ENCODE assay signal across 1 cellular context in the genomic region with DNA sequence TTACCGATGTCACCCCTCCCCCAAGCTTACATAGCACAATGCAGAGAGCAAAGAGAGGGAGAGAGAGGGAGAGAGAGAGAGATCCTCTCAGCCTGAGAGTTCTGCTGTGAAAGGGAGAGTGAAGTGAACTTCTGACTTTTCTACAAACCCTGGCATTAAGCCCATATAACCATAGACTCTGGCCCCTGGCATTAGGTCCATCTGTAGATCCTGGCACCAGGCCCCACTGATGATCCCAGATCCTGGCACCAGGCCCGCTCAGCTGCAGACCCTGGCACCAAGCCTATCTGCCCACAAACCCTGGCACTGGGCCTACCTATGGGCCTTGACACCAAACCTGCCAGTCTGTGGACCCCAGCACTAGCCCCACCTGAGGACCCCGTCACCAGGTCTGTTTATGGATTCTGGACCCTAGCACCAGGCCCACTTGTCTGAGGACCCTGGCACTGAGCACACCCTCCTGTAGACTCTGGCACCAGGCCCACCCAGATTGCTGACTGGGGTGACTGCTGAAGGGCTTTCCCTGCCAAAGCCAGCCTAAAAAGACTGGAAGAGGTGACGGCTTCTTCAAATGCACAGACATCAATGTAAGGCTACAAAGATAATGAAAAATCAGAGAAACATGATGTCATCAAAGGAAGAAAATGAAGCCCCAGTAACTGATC.
TF ChIP-seq lines count a peak whose summit lies in the region.

No MANE protein-coding gene starts in this region.

TF ChIP-seq in SK-N-SH treated with all-trans-retinoic acid at 6 μM for 48 hours, 23 proteins besides CTCF, POLR2A, EP300 and RAD21 (continued from another document):
- TF ChIP-seq GLIS3 (CRISPR knock-in tag; IDR thresholded peaks at IDR 0.05) (no peak), ZNF70 (CRISPR knock-in tag; IDR thresholded peaks at IDR 0.05) (no peak), ISL1 (CRISPR knock-in tag; IDR thresholded peaks at IDR 0.05) (0 out of 2 replicates have a peak, but pooled peaks have one; percentile 8), TCF4 (CRISPR knock-in tag; IDR thresholded peaks at IDR 0.05; ENCODE audit: borderline replicate concordance) (peak; percentile 32; the same call in 1 of the 2 replicates), ARNTL (CRISPR knock-in tag; IDR thresholded peaks at IDR 0.05; ENCODE audit: borderline replicate concordance, low read depth) (no peak), CSDC2 (CRISPR knock-in tag; IDR thresholded peaks at IDR 0.05) (no peak), TOX (CRISPR knock-in tag; IDR thresholded peaks at IDR 0.05; ENCODE audit: borderline replicate concordance) (no peak), ESRRG (CRISPR knock-in tag; IDR thresholded peaks at IDR 0.05) (no peak), RARB (CRISPR knock-in tag; IDR thresholded peaks at IDR 0.05) (no peak), SNAI2 (CRISPR knock-in tag; IDR thresholded peaks at IDR 0.05) (no peak), ZFP3 (CRISPR knock-in tag; IDR thresholded peaks at IDR 0.05) (no peak), CREB5 (CRISPR knock-in tag; IDR thresholded peaks at IDR 0.05; ENCODE audit: low read depth) (no peak), ZC3H10 (CRISPR knock-in tag; IDR thresholded peaks at IDR 0.05) (no peak), BACH2 (CRISPR knock-in tag; IDR thresholded peaks at IDR 0.05; ENCODE audit: borderline replicate concordance) (no peak), ZNF8 (CRISPR knock-in tag; IDR thresholded peaks at IDR 0.05) (no peak), ZNF565 (CRISPR knock-in tag; conservative IDR thresholded peaks at IDR 0.05; ENCODE audit: low read depth) (no peak)
- TF ChIP-seq, protein P1, sequence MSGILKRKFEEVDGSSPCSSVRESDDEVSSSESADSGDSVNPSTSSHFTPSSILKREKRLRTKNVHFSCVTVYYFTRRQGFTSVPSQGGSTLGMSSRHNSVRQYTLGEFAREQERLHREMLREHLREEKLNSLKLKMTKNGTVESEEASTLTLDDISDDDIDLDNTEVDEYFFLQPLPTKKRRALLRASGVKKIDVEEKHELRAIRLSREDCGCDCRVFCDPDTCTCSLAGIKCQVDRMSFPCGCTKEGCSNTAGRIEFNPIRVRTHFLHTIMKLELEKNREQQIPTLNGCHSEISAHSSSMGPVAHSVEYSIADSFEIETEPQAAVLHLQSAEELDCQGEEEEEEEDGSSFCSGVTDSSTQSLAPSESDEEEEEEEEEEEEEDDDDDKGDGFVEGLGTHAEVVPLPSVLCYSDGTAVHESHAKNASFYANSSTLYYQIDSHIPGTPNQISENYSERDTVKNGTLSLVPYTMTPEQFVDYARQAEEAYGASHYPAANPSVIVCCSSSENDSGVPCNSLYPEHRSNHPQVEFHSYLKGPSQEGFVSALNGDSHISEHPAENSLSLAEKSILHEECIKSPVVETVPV (CRISPR knock-in tag; IDR thresholded peaks at IDR 0.05) = no peak
